8 cellular contexts compared by ENCODE assay signal in genomic region chr17:3965123-3965800, GRCh38. TPM values are rescaled to one million over a fixed set of nuclear protein-coding genes. Genes with fewer than 3 reads are reported as not detected.
DNase-seq lines count a peak whose midpoint lies in the region; FAIRE-seq and TF ChIP-seq lines count a peak whose summit lies in the region.

No MANE protein-coding gene starts in this region.

- in situ Hi-C loops in ACHN (cut with HindIII; ENCODE audit: low pct_ligation_motif_present, low pct_unique_long_range_greater_than_20kb, low sequenced_read_pairs), result no loop called here
- in situ Hi-C loops in brain microvascular endothelial cell (cut with HindIII; ENCODE audit: low pct_ligation_motif_present, low sequenced_read_pairs), result no loop called here

- H3K36me3 ChIP-seq in brain microvascular endothelial cell (replicated peaks), result no peaks in the 10 kb centered on the region
- H3K36me3 ChIP-seq in kidney (ENCODE audit: control insufficient read depth in 1 of 2, insufficient read depth in 2 of 2, low read length in 2 of 2), result no peaks in the 10 kb centered on the region

- DNase-seq in ACHN (peak; percentile 85), GM19240 (ENCODE audit: insufficient read length, low spot score) (peak; percentile 75), NCI-H1417 treated with DMSO at 0.1 percent for 48 hours (lab: John Stamatoyannopoulos, UW) (peak; percentile 44), T-helper 9 cell (peak; percentile 55), brain microvascular endothelial cell (no peak), kidney (peak; percentile 86), RKO (ENCODE audit: low spot score) (no peak)
- DNase-seq in stimulated activated CD4-positive, alpha-beta T cell treated with anti-CD3 and anti-CD28 coated beads, Interleukin-2, amount 100 ng/mL, for 48 hours, result peak; percentile 58 to 60

- intact Hi-C loops in kidney (cut with DNase I), result no loop called here

- no peak for FAIRE-seq in kidney (lab: Jason Lieb, UNC)

- H3K27ac ChIP-seq in brain microvascular endothelial cell (no peak overlapping the region), kidney (ENCODE audit: low read depth in 2 of 2, low read length in 2 of 2) (no peak overlapping the region)

- no peak overlapping the region for H3K9ac ChIP-seq in kidney (ENCODE audit: low read length in 2 of 2)

- peaks cover 0 to 7% of the 10 kb centered on the region in 2 donors for H3K4me1 ChIP-seq in kidney (ENCODE audit: control insufficient read depth in 1 of 2, insufficient read depth in 1 of 2, low read depth in 1 of 2, low read length in 2 of 2)

- H3K4me3 ChIP-seq in brain microvascular endothelial cell (ENCODE audit: low read depth, low read length) (peak overlapping the region; percentile 43), kidney (ENCODE audit: low read length in 2 of 2) (no peak overlapping the region)

- H3K9me3 ChIP-seq in kidney (ENCODE audit: control insufficient read depth in 1 of 2, low read length in 2 of 2), result no peaks in the 10 kb centered on the region

- H3K27me3 ChIP-seq in brain microvascular endothelial cell (replicated peaks), result peaks cover 15% of the 10 kb centered on the region

- TF ChIP-seq CTCF in brain microvascular endothelial cell (IDR thresholded peaks at IDR 0.05; ENCODE audit: low read depth, low read length, missing control alignments), result peak; percentile 3
- TF ChIP-seq CTCF in kidney (IDR thresholded peaks at IDR 0.05; ENCODE audit: borderline replicate concordance, extremely low read depth, insufficient read depth), result no peak

RNA-seq across cellular contexts. Expression of gene ATP2A3, which starts 1.0 kb away (rescaled TPM):
- 52.1 TPM for total RNA-seq in kidney
- 9.4 TPM for polyA plus RNA-seq in kidney (ENCODE audit: insufficient read depth, low read depth, low replicate concordance)

RNA-seq across cellular contexts. Expression of gene P2RX1, which starts 49.0 kb away (rescaled TPM):
- 11.2 TPM for total RNA-seq in kidney
- 3.1 TPM for polyA plus RNA-seq in kidney (ENCODE audit: insufficient read depth, low read depth, low replicate concordance)

Comparison
In these comparisons a context has a peak if more than half of its experiments do, and no peak if none do; other contexts are left out.
1. DNase-seq: peak in ACHN (single experiment), GM19240 (single experiment), NCI-H1417 treated with DMSO at 0.1 percent for 48 hours (single experiment), T-helper 9 cell (single experiment), kidney (single experiment) and stimulated activated CD4-positive, alpha-beta T cell treated with anti-CD3 and anti-CD28 coated beads, Interleukin-2, amount 100 ng/mL, for 48 hours (2 of 2); none in brain microvascular endothelial cell (single experiment) and RKO (single experiment).